Comparison of ENCODE assay signal across 31 cellular contexts in the genomic region with DNA sequence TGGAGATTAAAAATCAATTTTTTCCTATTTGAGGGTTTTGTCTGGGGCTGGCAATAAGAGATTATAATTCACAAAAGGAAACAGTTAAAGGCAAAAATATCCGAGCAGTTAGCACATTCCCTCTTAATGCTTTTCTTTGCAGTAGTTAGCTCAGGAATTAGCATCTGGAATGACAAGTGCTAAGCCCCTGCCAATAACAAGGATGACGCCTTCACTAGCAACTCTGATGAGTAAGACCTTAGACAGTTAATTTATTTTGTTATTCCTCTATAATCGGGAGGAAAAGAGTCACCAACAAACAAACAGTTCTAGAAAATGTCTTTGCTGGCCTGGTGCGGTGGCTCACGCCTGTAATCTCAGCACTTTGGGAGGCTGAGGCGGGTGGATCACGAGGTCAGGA.
DNase-seq lines count a peak whose midpoint lies in the region; ATAC-seq and TF ChIP-seq lines count a peak whose summit lies in the region.
"Had no signal": no experiment of that assay in that cellular context is flagged by ENCODE, and none has a peak within 500 bp of the region (broad histone marks: within the 10 kb centered on the region; RNA-seq: fewer than 3 reads in every experiment).

No MANE protein-coding gene starts in this region.

- H2BK120ac ChIP-seq in H9 (ENCODE audit: low read depth, low read length, poor library complexity, severe bottlenecking) = no peak overlapping the region

- H3K14ac ChIP-seq in H9 (ENCODE audit: insufficient read depth, low read length) = no peak overlapping the region

- no peaks in the 10 kb centered on the region for H4K20me1 ChIP-seq in H9 (ENCODE audit: control insufficient read depth, insufficient read depth, insufficient read length)
- H4K20me1 ChIP-seq: BLaER1 had no signal

- H3T11ph ChIP-seq in H9 (ENCODE audit: low read length) = no peak overlapping the region

- no peak overlapping the region for H3K56ac ChIP-seq in H9 (ENCODE audit: insufficient read length, low read depth, low read length)

- H3K4me3 ChIP-seq in AG04449 (ENCODE audit: low read depth, low read length) (no peak overlapping the region), fibroblast of mammary gland (ENCODE audit: control insufficient read depth, low read depth, low read length) (no peak overlapping the region)
- H3K4me3 ChIP-seq: BLaER1, gastrocnemius medialis, right lobe of liver, stomach, uterus had no signal

- H3K27me3 Mint-ChIP-seq in H9 (ENCODE audit: low read depth) = no peaks in the 10 kb centered on the region
- no peaks in the 10 kb centered on the region for H3K27me3 Mint-ChIP-seq in stimulated activated memory B cell treated with anti-CD40 and anti-IgM and Interleukin-4, amounts not matched to agents 10 μg/mL and 1 μg/mL and 100 μg/mL, for 72 hours
- H3K27me3 Mint-ChIP-seq: dendritic cell treated with granulocyte-macrophage colony-stimulating factor and Interleukin-4, amounts not matched to agents 40 ng/mL and 50 ng/mL, for 4 days had no signal

- no peak overlapping the region for H4K8ac ChIP-seq in H9 (replicated peaks; ENCODE audit: insufficient read length, low read depth, low read length)

- H2BK20ac ChIP-seq in H9 (ENCODE audit: low read depth, low read length, poor library complexity, severe bottlenecking) = no peak overlapping the region

- no peaks in the 10 kb centered on the region for H3K4me1 ChIP-seq in H9 (ENCODE audit: insufficient read depth, low read length)
- H3K4me1 ChIP-seq: right lobe of liver, uterus had no signal

- no peaks in the 10 kb centered on the region for H3K9me3 ChIP-seq in H9 (ENCODE audit: control insufficient read depth, low read depth, low read length)
- H3K9me3 ChIP-seq: BLaER1, gastrocnemius medialis, right lobe of liver, stomach, uterus had no signal

- no peak overlapping the region for H3K23ac ChIP-seq in H9 (ENCODE audit: insufficient read length, low read depth, low read length)

- no peaks in the 10 kb centered on the region for H3K9me3 Mint-ChIP-seq in H9
- H3K9me3 Mint-ChIP-seq in stimulated activated memory B cell treated with anti-CD40 and anti-IgM and Interleukin-4, amounts not matched to agents 10 μg/mL and 1 μg/mL and 100 μg/mL, for 72 hours = no peaks in the 10 kb centered on the region
- H3K9me3 Mint-ChIP-seq: activated T-helper 2 cell treated with anti-CD3 and anti-CD28 coated beads, Interferon-gamma antibody, Interleukin-2, Interleukin-4, amounts not matched to agents 10 μg/mL and 5 μg/mL and 100 μg/mL, durations not matched to agents 14 hours and 24 hours and 36 hours; dendritic cell treated with granulocyte-macrophage colony-stimulating factor and Interleukin-4, amounts not matched to agents 40 ng/mL and 50 ng/mL, for 4 days; T-helper 2 cell treated with Interferon-gamma antibody and Interleukin-4, amounts not matched to agents 5 μg/mL and 100 μg/mL, for 36 hours had no signal

- peak; percentile 57 for DNase-seq in AG04449 (ENCODE audit: low read depth, low spot score)
- peak; percentile 25 for DNase-seq in GM04504 (ENCODE audit: low read depth)
- DNase-seq in RKO (ENCODE audit: low spot score) = peak; percentile 48
- DNase-seq in fibroblast of mammary gland (ENCODE audit: low read depth) = peak; percentile 86
- no peak for DNase-seq in activated naive CD4-positive, alpha-beta T cell treated with anti-CD3 and anti-CD28 coated beads, Interleukin-2, amount 50 U/mL, for 16 hours
- no peak for DNase-seq in SW 1271 (lab: John Stamatoyannopoulos, UW)
- DNase-seq in H9 = no peak
- DNase-seq: activated CD4-positive, alpha-beta T cell treated with anti-CD3 and anti-CD28 coated beads for 4 hours; activated CD8-positive, alpha-beta T cell treated with anti-CD3 and anti-CD28 coated beads, Interleukin-2, amount 10 ng/mL, durations not matched to agents 7 days and 5 days; caudate nucleus; DMS 273 treated with DMSO at 0.1 percent for 48 hours; gastrocnemius medialis; kidney; left ventricle myocardium superior; naive thymus-derived CD4-positive, alpha-beta T cell; NCI-H1105; NCI-H2029; NCI-H526; nucleus accumbens; right lobe of liver; SHP77; stimulated activated CD4-positive, alpha-beta T cell treated with anti-CD3 and anti-CD28 coated beads, Interleukin-2, amount 100 ng/mL, for 48 hours; stomach; uterus had no signal

- H4K5ac ChIP-seq in H9 (ENCODE audit: insufficient read length, low read depth, low read length) = no peak overlapping the region

- H3K79me2 ChIP-seq in H9 (ENCODE audit: insufficient read depth, low read length) = no peaks in the 10 kb centered on the region

- no peaks in the 10 kb centered on the region for H3K23me2 ChIP-seq in H9 (ENCODE audit: insufficient read length, low read depth, low read length, poor library complexity, severe bottlenecking)

- TF ChIP-seq CTCF in AG04449 (IDR thresholded peaks at IDR 0.05; ENCODE audit: insufficient read depth, low read length, missing control alignments) (no peak), fibroblast of mammary gland (conservative IDR thresholded peaks at IDR 0.05; ENCODE audit: control insufficient read depth, insufficient read depth, low read depth, low read length) (no peak), H9 (conservative IDR thresholded peaks at IDR 0.05) (no peak)

- no peak overlapping the region for H3K4me2 ChIP-seq in H9 (ENCODE audit: insufficient read depth, insufficient read length, low read length)
- H3K4me2 ChIP-seq: BLaER1 had no signal

- no peak overlapping the region for H3K9ac ChIP-seq in H9 (ENCODE audit: extremely low read depth, insufficient read length, low read length)
- H3K9ac ChIP-seq: BLaER1 had no signal

- CTCF ChIA-PET in AG04449 (lab: Yijun Ruan, JAX) = interaction anchor here (0.7 to 1.3 kb wide), 2 partner anchors 21 to 146 kb away, joined by 3 read pairs; no protein-coding TSS in a partner anchor

- no peak overlapping the region for H4K91ac ChIP-seq in H9 (ENCODE audit: insufficient read length, low read depth, low read length)

- H3K79me1 ChIP-seq in H9 (ENCODE audit: insufficient read depth, low read depth, low read length, poor library complexity, severe bottlenecking) = no peaks in the 10 kb centered on the region

- no peak overlapping the region for H2AFZ ChIP-seq in H9 (ENCODE audit: low read length)

- no peak overlapping the region for H3K4me3 Mint-ChIP-seq in H9
- H3K4me3 Mint-ChIP-seq in stimulated activated memory B cell treated with anti-CD40 and anti-IgM and Interleukin-4, amounts not matched to agents 10 μg/mL and 1 μg/mL and 100 μg/mL, for 72 hours = no peak overlapping the region
- H3K4me3 Mint-ChIP-seq: activated CD8-positive, alpha-beta T cell treated with anti-CD3 and anti-CD28 coated beads, Interleukin-2, amount 10 ng/mL, durations not matched to agents 7 days and 5 days; activated naive CD8-positive, alpha-beta T cell; dendritic cell treated with granulocyte-macrophage colony-stimulating factor and Interleukin-4, amounts not matched to agents 40 ng/mL and 50 ng/mL, for 4 days; naive thymus-derived CD4-positive, alpha-beta T cell; T-helper 2 cell treated with Interferon-gamma antibody and Interleukin-4, amounts not matched to agents 5 μg/mL and 100 μg/mL, for 36 hours had no signal

- no peak overlapping the region for H2BK5ac ChIP-seq in H9 (ENCODE audit: insufficient read length, low read length)

- H3K4ac ChIP-seq in H9 (ENCODE audit: low read depth, low read length) = no peak overlapping the region

- H3K18ac ChIP-seq in H9 (ENCODE audit: insufficient read length, low read depth, low read length) = no peak overlapping the region

- no peak for ATAC-seq in stimulated activated memory B cell treated with anti-CD40 and anti-IgM and Interleukin-4, amounts not matched to agents 10 μg/mL and 1 μg/mL and 100 μg/mL, for 72 hours
- ATAC-seq: activated CD8-positive, alpha-beta T cell treated with anti-CD3 and anti-CD28 coated beads, Interleukin-2, amount 10 ng/mL, durations not matched to agents 7 days and 5 days; gastrocnemius medialis; left ventricle myocardium superior; naive thymus-derived CD4-positive, alpha-beta T cell; right lobe of liver had no signal

- WGBS in H9 (ENCODE audit: extremely low coverage, insufficient read length, low lambda C conversion rate) = no CpG with 5 or more reads among the region's 7 CpGs

- no peak overlapping the region for H3K27ac ChIP-seq in H9 (ENCODE audit: insufficient read length, low read depth, low read length)
- H3K27ac ChIP-seq: BLaER1, gastrocnemius medialis, right lobe of liver, stomach, uterus had no signal

- POLR2A ChIA-PET in AG04449 (lab: Yijun Ruan, JAX) = interaction anchor here (0.6 to 0.7 kb wide), 2 partner anchors 106 to 1710 kb away, joined by 3 to 4 read pairs; no protein-coding TSS in a partner anchor

- peaks cover 13 to 14% of the 10 kb centered on the region in 2 experiments for H3K4me1 Mint-ChIP-seq in H9
- peaks cover 20% of the 10 kb centered on the region for H3K4me1 Mint-ChIP-seq in stimulated activated memory B cell treated with anti-CD40 and anti-IgM and Interleukin-4, amounts not matched to agents 10 μg/mL and 1 μg/mL and 100 μg/mL, for 72 hours
- H3K4me1 Mint-ChIP-seq: naive thymus-derived CD4-positive, alpha-beta T cell had no signal

- no peaks in the 10 kb centered on the region; a peak in 1 of 7 replicates for H3K36me3 Mint-ChIP-seq in H9 (ENCODE audit: insufficient read depth in 1 of 3, low read depth in 3 of 3)
- no peaks in the 10 kb centered on the region for H3K36me3 Mint-ChIP-seq in stimulated activated memory B cell treated with anti-CD40 and anti-IgM and Interleukin-4, amounts not matched to agents 10 μg/mL and 1 μg/mL and 100 μg/mL, for 72 hours
- H3K36me3 Mint-ChIP-seq: activated naive CD8-positive, alpha-beta T cell; naive thymus-derived CD4-positive, alpha-beta T cell had no signal

- no peak overlapping the region for H2AK5ac ChIP-seq in H9 (ENCODE audit: insufficient read length, low read length)

- H3K27me3 ChIP-seq in H9 (ENCODE audit: insufficient read depth, low read length) = no peaks in the 10 kb centered on the region
- H3K27me3 ChIP-seq: BLaER1, gastrocnemius medialis, right lobe of liver, stomach, uterus had no signal

- no peak overlapping the region for H2BK15ac ChIP-seq in H9 (ENCODE audit: low read depth, low read length)

- H2BK12ac ChIP-seq in H9 (ENCODE audit: insufficient read length, low read depth, low read length) = no peak overlapping the region

- H3K27ac Mint-ChIP-seq in H9 = no peak overlapping the region
- no peak overlapping the region for H3K27ac Mint-ChIP-seq in stimulated activated memory B cell treated with anti-CD40 and anti-IgM and Interleukin-4, amounts not matched to agents 10 μg/mL and 1 μg/mL and 100 μg/mL, for 72 hours
- H3K27ac Mint-ChIP-seq: activated CD8-positive, alpha-beta T cell treated with anti-CD3 and anti-CD28 coated beads, Interleukin-2, amount 10 ng/mL, durations not matched to agents 7 days and 5 days; activated naive CD8-positive, alpha-beta T cell; activated T-helper 2 cell treated with anti-CD3 and anti-CD28 coated beads, Interferon-gamma antibody, Interleukin-2, Interleukin-4, amounts not matched to agents 10 μg/mL and 5 μg/mL and 100 μg/mL, durations not matched to agents 14 hours and 24 hours and 36 hours; dendritic cell treated with granulocyte-macrophage colony-stimulating factor and Interleukin-4, amounts not matched to agents 40 ng/mL and 50 ng/mL, for 4 days; naive thymus-derived CD4-positive, alpha-beta T cell; progenitor cell of endocrine pancreas; T-helper 2 cell treated with Interferon-gamma antibody and Interleukin-4, amounts not matched to agents 5 μg/mL and 100 μg/mL, for 36 hours had no signal

Comparison
In these comparisons a context has a peak if more than half of its experiments do, and no peak if none do; other contexts are left out.
1. DNase-seq: peak in AG04449 (single experiment), GM04504 (single experiment), RKO (single experiment) and fibroblast of mammary gland (single experiment); none in activated naive CD4-positive, alpha-beta T cell treated with anti-CD3 and anti-CD28 coated beads, Interleukin-2, amount 50 U/mL, for 16 hours (single experiment), SW 1271 (0 of 2) and H9 (single experiment).